29 cellular contexts compared by ENCODE assay signal in genomic region chr12:5186715-5187114, GRCh38.
"Had no signal": no experiment of that assay in that cellular context is flagged by ENCODE, and none has a peak within 500 bp of the region (broad histone marks: within the 10 kb centered on the region; RNA-seq: fewer than 3 reads in every experiment).

No MANE protein-coding gene starts in this region.

- DNase-seq: hypothalamus; immature natural killer cell; kidney; left colon; left lung; lower lobe of right lung; mammary epithelial cell; mesenchymal stem cell; naive thymus-derived CD8-positive, alpha-beta T cell; occipital lobe; stimulated activated CD4-positive, alpha-beta T cell treated with anti-CD3 and anti-CD28 coated beads, Interleukin-12 subunit alpha, Interleukin-12 subunit beta, amount 100 ng/mL, for 4 hours; stimulated activated CD4-positive, alpha-beta T cell treated with anti-CD3 and anti-CD28 coated beads, Interleukin-15, amount 100 ng/mL, for 24 hours; stimulated activated CD4-positive, alpha-beta T cell treated with anti-CD3 and anti-CD28 coated beads, Interleukin-2, amount 100 ng/mL, for 24 hours; stimulated activated CD4-positive, alpha-beta T cell treated with anti-CD3 and anti-CD28 coated beads, Interleukin-4, amount 100 ng/mL, for 1 hour; stimulated activated naive B cell treated with anti-CD40 and anti-IgM and Interleukin-4, amounts not matched to agents 10 μg/mL and 1 μg/mL and 100 μg/mL, for 72 hours; stimulated activated naive CD8-positive, alpha-beta T cell treated with anti-CD3 and anti-CD28 coated beads, Interleukin-15, Interleukin-2, amounts not matched to agents 100 U/mL and 50 U/mL, for 24 hours; stomach; testis; thyroid gland; trophoblast cell; upper lobe of right lung had no signal

- H3K27ac Mint-ChIP-seq: immature natural killer cell; naive thymus-derived CD8-positive, alpha-beta T cell; nephron; stimulated activated naive B cell treated with anti-CD40 and anti-IgM and Interleukin-4, amounts not matched to agents 10 μg/mL and 1 μg/mL and 100 μg/mL, for 72 hours had no signal

- H3K4me1 Mint-ChIP-seq: immature natural killer cell; naive thymus-derived CD8-positive, alpha-beta T cell; stimulated activated naive B cell treated with anti-CD40 and anti-IgM and Interleukin-4, amounts not matched to agents 10 μg/mL and 1 μg/mL and 100 μg/mL, for 72 hours had no signal

- H2AFZ ChIP-seq: neural progenitor cell, parathyroid adenoma had no signal

- H3K4me1 ChIP-seq: left lung, lower lobe of right lung, parathyroid adenoma, stomach, testis, thyroid gland, upper lobe of right lung had no signal

- ATAC-seq: left colon; left lung; lower lobe of right lung; naive thymus-derived CD8-positive, alpha-beta T cell; sciatic nerve; stimulated activated naive B cell treated with anti-CD40 and anti-IgM and Interleukin-4, amounts not matched to agents 10 μg/mL and 1 μg/mL and 100 μg/mL, for 72 hours; stimulated activated naive CD8-positive, alpha-beta T cell treated with anti-CD3 and anti-CD28 coated beads, Interleukin-15, Interleukin-2, amounts not matched to agents 100 U/mL and 50 U/mL, for 24 hours; upper lobe of right lung had no signal

- H3K79me2 ChIP-seq: parathyroid adenoma had no signal

- FAIRE-seq: islet of Langerhans, kidney had no signal

- H3K4me3 Mint-ChIP-seq: immature natural killer cell; naive thymus-derived CD8-positive, alpha-beta T cell; nephron; neural progenitor cell; stimulated activated naive B cell treated with anti-CD40 and anti-IgM and Interleukin-4, amounts not matched to agents 10 μg/mL and 1 μg/mL and 100 μg/mL, for 72 hours had no signal

- H3K4me2 ChIP-seq: neural progenitor cell had no signal

- H3K4me3 ChIP-seq: left lung, lower lobe of right lung, neural progenitor cell, right atrium auricular region, skin epidermis, stomach, testis, thyroid gland, upper lobe of right lung had no signal

- H3K9me3 ChIP-seq: left lung, lower lobe of right lung, neutrophil, right atrium auricular region, stomach, testis, thyroid gland, upper lobe of right lung had no signal

- H3K27me3 ChIP-seq: left lung, neural progenitor cell, neutrophil, right atrium auricular region, stomach, testis, thyroid gland, upper lobe of right lung had no signal

- H3K27ac ChIP-seq: left lung, lower lobe of right lung, neural progenitor cell, neutrophil, parathyroid adenoma, right atrium auricular region, skin epidermis, stomach, testis, thyroid gland, upper lobe of right lung had no signal

- H3K36me3 ChIP-seq: left lung, lower lobe of right lung, neural progenitor cell, neutrophil, right atrium auricular region, stomach, thyroid gland, upper lobe of right lung had no signal

- H3K36me3 Mint-ChIP-seq: immature natural killer cell; naive thymus-derived CD8-positive, alpha-beta T cell; neural progenitor cell; stimulated activated naive B cell treated with anti-CD40 and anti-IgM and Interleukin-4, amounts not matched to agents 10 μg/mL and 1 μg/mL and 100 μg/mL, for 72 hours had no signal

- H3K9ac ChIP-seq: neural progenitor cell, parathyroid adenoma had no signal

- H3K9me3 Mint-ChIP-seq: immature natural killer cell; naive thymus-derived CD8-positive, alpha-beta T cell; nephron; neural progenitor cell; stimulated activated naive B cell treated with anti-CD40 and anti-IgM and Interleukin-4, amounts not matched to agents 10 μg/mL and 1 μg/mL and 100 μg/mL, for 72 hours had no signal
